Comparison of ENCODE assay signal across 9 cellular contexts in genomic region chr11:6468712-6469495, GRCh38.
DNase-seq lines count a peak whose midpoint lies in the region; ATAC-seq and FAIRE-seq lines count a peak whose summit lies in the region.
"Had no signal": no experiment of that assay in that cellular context is flagged by ENCODE, and none has a peak within 500 bp of the region (broad histone marks: within the 10 kb centered on the region; RNA-seq: fewer than 3 reads in every experiment).

No MANE protein-coding gene starts in this region.

- peak; percentile 75 for ATAC-seq in HG02884 (IDR thresholded peaks at IDR 0.05; ENCODE audit: unreplicated experiment)

- in situ Hi-C loops in T47D (cut with HindIII; ENCODE audit: low pct_unique_long_range_greater_than_20kb, low sequenced_read_pairs) = no loop called here

- no peak for FAIRE-seq in RCC 7860 (lab: Jason Lieb, UNC)

- peak; percentile 19 to 23 for DNase-seq in activated CD4-positive, alpha-beta T cell treated with anti-CD3 and anti-CD28 coated beads, Interleukin-2, amount 50 U/mL, for 48 hours
- no peak for DNase-seq in activated CD4-positive, alpha-beta T cell treated with anti-CD3 and anti-CD28 coated beads, Interleukin-2, amount 50 U/mL, for 4 hours
- peak; percentile 97 for DNase-seq in NCI-H2227 treated with DMSO at 0.1 percent for 48 hours (lab: John Stamatoyannopoulos, UW)
- peak; percentile 83 to 94 for DNase-seq in T47D (ENCODE audit: low read depth in 1 of 2, low spot score in 1 of 2)
- peak; percentile 100 for DNase-seq in iPS-NIHi7 (ENCODE audit: extremely low spot score)
- DNase-seq in smooth muscle cell of the brain vasculature (ENCODE audit: low read depth, low spot score) = peak; percentile 87
- no peak for DNase-seq in RCC 7860 (ENCODE audit: low spot score)
- DNase-seq: activated naive CD8-positive, alpha-beta T cell treated with anti-CD3 and anti-CD28 coated beads, Interleukin-2, amount 10 ng/mL, durations not matched to agents 7 days and 5 days had no signal

Comparison
In these comparisons a context has a peak if more than half of its experiments do, and no peak if none do; other contexts are left out.
1. DNase-seq: peak in activated CD4-positive, alpha-beta T cell treated with anti-CD3 and anti-CD28 coated beads, Interleukin-2, amount 50 U/mL, for 48 hours (2 of 2), NCI-H2227 treated with DMSO at 0.1 percent for 48 hours (single experiment), T47D (2 of 2), iPS-NIHi7 (single experiment) and smooth muscle cell of the brain vasculature (single experiment); none in activated CD4-positive, alpha-beta T cell treated with anti-CD3 and anti-CD28 coated beads, Interleukin-2, amount 50 U/mL, for 4 hours (0 of 2) and RCC 7860 (single experiment).